In the genomic region with DNA sequence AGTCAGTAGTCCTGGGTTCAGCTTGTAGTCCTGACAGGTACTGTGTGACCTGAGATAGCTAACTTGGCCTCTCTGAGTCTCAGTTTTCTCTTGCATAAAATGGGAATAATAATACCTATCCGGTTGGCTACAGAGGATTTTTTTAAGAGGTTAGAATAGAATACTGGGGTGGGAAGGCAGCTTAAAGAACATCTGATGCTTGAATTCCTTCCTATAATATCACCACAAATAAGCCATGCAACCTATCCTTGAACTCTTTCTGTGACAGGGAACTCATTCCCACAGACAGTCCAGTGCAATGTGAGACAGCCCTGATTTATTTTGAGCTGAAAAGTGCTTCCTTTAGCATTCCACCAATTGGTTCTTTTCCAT, we compare ENCODE assay signal across 16 cellular contexts.
DNase-seq lines count a peak whose midpoint lies in the region; ATAC-seq and TF ChIP-seq lines count a peak whose summit lies in the region.
"Had no signal": no experiment of that assay in that cellular context is flagged by ENCODE, and none has a peak within 500 bp of the region (broad histone marks: within the 10 kb centered on the region; RNA-seq: fewer than 3 reads in every experiment).

No MANE protein-coding gene starts in this region.

- POLR2A ChIA-PET in Caco-2 (lab: Charles Lee), result interaction anchor here (1.2 to 2.5 kb wide), 2 partner anchors 15 kb away, joined by 4 to 23 read pairs; no protein-coding TSS in a partner anchor

- H4K20me1 ChIP-seq in hepatocyte (ENCODE audit: insufficient read depth, poor library complexity, severe bottlenecking), result no peaks in the 10 kb centered on the region

- DNase-seq in Caco-2 (no peak), SJSA1 (ENCODE audit: low read depth in 1 of 2, low spot score in 2 of 2) (no peak), hepatocyte (ENCODE audit: low spot score) (no peak), SHP77 (lab: John Stamatoyannopoulos, UW) (no peak), GF-D8 (lab: John Stamatoyannopoulos, UW) (no peak)
- no peak for DNase-seq in stimulated activated CD4-positive, alpha-beta T cell treated with anti-CD3 and anti-CD28 coated beads, Interleukin-4, amount 100 ng/mL, for 24 hours
- DNase-seq: central memory CD4-positive, alpha-beta T cell; DMS153; hippocampal formation; naive thymus-derived CD8-positive, alpha-beta T cell; stimulated activated CD8-positive, alpha-beta memory T cell treated with anti-CD3 and anti-CD28 coated beads, Interleukin-4, amount 100 ng/mL, for 48 hours had no signal

- no peaks in the 10 kb centered on the region for H3K9me2 ChIP-seq in hepatocyte (replicated peaks; ENCODE audit: insufficient read depth)

- H3K27me3 Mint-ChIP-seq in Caco-2 (ENCODE audit: insufficient read depth, unreplicated experiment), result no peaks in the 10 kb centered on the region
- H3K27me3 Mint-ChIP-seq: naive thymus-derived CD8-positive, alpha-beta T cell had no signal

- H3K27ac ChIP-seq in SJSA1 (peak overlapping the region; percentile 81), hepatocyte (peak overlapping the region; percentile 84), skeletal muscle tissue (ENCODE audit: low read depth, low read length) (peak overlapping the region; percentile 50)

- ATAC-seq in GM18505 (IDR thresholded peaks at IDR 0.05; ENCODE audit: unreplicated experiment), result no peak
- ATAC-seq: naive thymus-derived CD8-positive, alpha-beta T cell had no signal

- WGBS in hepatocyte (ENCODE audit: low lambda C conversion rate, missing lambda C conversion rate), result 97% methylated on average over 1 of the region's 1 CpG

- H3K4me3 Mint-ChIP-seq in Caco-2 (ENCODE audit: unreplicated experiment), result no peak overlapping the region
- H3K4me3 Mint-ChIP-seq: naive thymus-derived CD8-positive, alpha-beta T cell; T-helper 1 cell treated with Interleukin-12 subunit alpha and Interleukin-12 subunit beta and Interleukin-4 antibody, amounts not matched to agents 30 μg/mL and 1 μg/mL, for 36 hours had no signal

- H3K4me3 ChIP-seq in Caco-2 (ENCODE audit: low read depth, low read length) (no peak overlapping the region), SJSA1 (no peak overlapping the region), hepatocyte (no peak overlapping the region), skeletal muscle tissue (ENCODE audit: low read length in 3 of 3) (no peak overlapping the region)
- H3K4me3 ChIP-seq: tibial nerve had no signal

- TSS peak; percentile 96 for BruUV-seq in Caco-2 (replicated peaks; lab: Mats Ljungman, UMichigan)

- H3K27me3 ChIP-seq in Caco-2 (replicated peaks; ENCODE audit: control insufficient read depth, insufficient read depth, low read length) (no peaks in the 10 kb centered on the region), SJSA1 (replicated peaks) (no peaks in the 10 kb centered on the region), hepatocyte (no peaks in the 10 kb centered on the region), skeletal muscle tissue (ENCODE audit: control insufficient read depth in 3 of 3, insufficient read depth in 3 of 3, low read length in 3 of 3) (no peaks in the 10 kb centered on the region)
- H3K27me3 ChIP-seq: tibial nerve had no signal

- no peak for TF ChIP-seq CTCF in Caco-2 (IDR thresholded peaks at IDR 0.05; ENCODE audit: insufficient read depth in 1 of 2, low read depth in 1 of 2, low read length in 1 of 2, severe bottlenecking in 1 of 2, unreplicated experiment in 1 of 2)
- TF ChIP-seq CTCF in hepatocyte (IDR thresholded peaks at IDR 0.05; ENCODE audit: poor library complexity), result no peak

- H3K27ac Mint-ChIP-seq in Caco-2 (ENCODE audit: unreplicated experiment), result peak overlapping the region; percentile 77
- H3K27ac Mint-ChIP-seq: activated naive CD4-positive, alpha-beta T cell treated with anti-CD3 and anti-CD28 coated beads, Interleukin-2, amount 50 U/mL, for 72 hours; naive thymus-derived CD8-positive, alpha-beta T cell; T-helper 1 cell treated with Interleukin-12 subunit alpha and Interleukin-12 subunit beta and Interleukin-4 antibody, amounts not matched to agents 30 μg/mL and 1 μg/mL, for 36 hours had no signal

- TF ChIP-seq POLR2A in GM18505 (IDR thresholded peaks at IDR 0.05; ENCODE audit: borderline replicate concordance, extremely low read depth, insufficient read depth, insufficient read length), result no peak

- H2AFZ ChIP-seq in hepatocyte, result no peak overlapping the region

- H3K4me2 ChIP-seq in hepatocyte, result peak overlapping the region; percentile 27

- H3K4me1 ChIP-seq in Caco-2 (peaks cover 59% of the 10 kb centered on the region), SJSA1 (replicated peaks) (peaks cover 31% of the 10 kb centered on the region), hepatocyte (ENCODE audit: insufficient read depth) (peaks cover 11% of the 10 kb centered on the region), skeletal muscle tissue (ENCODE audit: control insufficient read depth in 3 of 3, insufficient read depth in 3 of 3, low read length in 3 of 3) (peaks cover 7 to 8% (median 8%) of the 10 kb centered on the region in 3 donors)

- intact Hi-C loops in Caco-2 (cut with micrococcal nuclease; ENCODE audit: unreplicated experiment), result loop anchor here (1.0 kb wide), 8 partner anchors 8 to 328 kb away; no protein-coding TSS in a partner anchor

- no peaks in the 10 kb centered on the region for H3K9me3 Mint-ChIP-seq in Caco-2 (ENCODE audit: unreplicated experiment)
- H3K9me3 Mint-ChIP-seq: activated naive CD4-positive, alpha-beta T cell treated with anti-CD3 and anti-CD28 coated beads, Interleukin-2, amount 50 U/mL, for 72 hours; naive thymus-derived CD8-positive, alpha-beta T cell; T-helper 1 cell treated with Interleukin-12 subunit alpha and Interleukin-12 subunit beta and Interleukin-4 antibody, amounts not matched to agents 30 μg/mL and 1 μg/mL, for 36 hours had no signal

- no peaks in the 10 kb centered on the region for H3K79me2 ChIP-seq in hepatocyte

- H3K9me3 ChIP-seq in Caco-2 (no peaks in the 10 kb centered on the region), SJSA1 (replicated peaks) (no peaks in the 10 kb centered on the region), hepatocyte (ENCODE audit: low read depth) (no peaks in the 10 kb centered on the region), skeletal muscle tissue (ENCODE audit: control insufficient read depth in 3 of 3, low read length in 3 of 3) (no peaks in the 10 kb centered on the region)
- H3K9me3 ChIP-seq: tibial nerve had no signal

- H3K36me3 ChIP-seq in Caco-2 (ENCODE audit: control insufficient read depth, insufficient read depth, low read length), result no peaks in the 10 kb centered on the region
- no peaks in the 10 kb centered on the region for H3K36me3 ChIP-seq in SJSA1
- H3K36me3 ChIP-seq in hepatocyte (replicated peaks; ENCODE audit: insufficient read depth, low read depth), result no peaks in the 10 kb centered on the region
- H3K36me3 ChIP-seq in skeletal muscle tissue (ENCODE audit: control insufficient read depth in 3 of 3, insufficient read depth in 3 of 3, low read length in 3 of 3), result peaks cover 0 to 6% (median 0%) of the 10 kb centered on the region in 3 donors

- peaks cover 60% of the 10 kb centered on the region for H3K4me1 Mint-ChIP-seq in Caco-2 (ENCODE audit: low read depth, unreplicated experiment)

- no peak overlapping the region for H3K9ac ChIP-seq in skeletal muscle tissue (ENCODE audit: low read depth in 1 of 3, low read length in 3 of 3)

- H3K36me3 Mint-ChIP-seq in Caco-2 (ENCODE audit: insufficient read depth, unreplicated experiment), result peaks cover 12% of the 10 kb centered on the region
- H3K36me3 Mint-ChIP-seq: activated naive CD4-positive, alpha-beta T cell treated with anti-CD3 and anti-CD28 coated beads, Interleukin-2, amount 50 U/mL, for 72 hours; naive thymus-derived CD8-positive, alpha-beta T cell had no signal

- CTCF ChIA-PET in Caco-2 (lab: Charles Lee), result interaction anchor here (0.9 to 3.0 kb wide), 11 partner anchors 12 to 124 kb away, joined by 3 to 16 read pairs (median 5); no protein-coding TSS in a partner anchor
